ENCODE assay signal across 13 cellular contexts in the genomic region with DNA sequence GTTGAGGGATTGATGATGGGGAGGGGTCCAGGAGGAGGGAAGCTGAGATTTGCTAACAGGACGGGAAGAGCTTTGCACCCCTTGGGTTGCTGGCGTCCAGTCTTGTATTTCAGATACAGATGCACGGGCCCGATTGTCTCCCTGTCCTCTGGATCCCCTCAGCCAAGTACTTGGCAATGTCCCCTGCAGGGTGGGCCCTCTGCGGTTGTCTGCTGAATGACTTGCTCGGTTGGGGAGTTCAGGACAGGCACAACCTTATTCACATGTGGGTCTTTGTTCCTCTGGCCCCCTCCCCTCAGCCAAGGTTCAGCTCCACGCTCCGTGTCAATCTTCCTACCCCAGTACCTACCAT. TPM values are rescaled to one million over a fixed set of nuclear protein-coding genes. Genes with fewer than 3 reads are reported as not detected.
A peak's percentile ranks its signal among the peaks of the same experiment; 100 is the strongest.
DNase-seq lines count a peak whose midpoint lies in the region; ATAC-seq, FAIRE-seq and TF ChIP-seq lines count a peak whose summit lies in the region.
"Had no signal": no experiment of that assay in that cellular context is flagged by ENCODE, and none has a peak within 500 bp of the region (broad histone marks: within the 10 kb centered on the region; RNA-seq: fewer than 3 reads in every experiment).

No MANE protein-coding gene starts in this region.

- peak; percentile 44 for FAIRE-seq in GM12892 (lab: Jason Lieb, UNC)

- no peaks in the 10 kb centered on the region for H3K27me3 ChIP-seq in OCI-LY1 (ENCODE audit: insufficient read depth, low read length)
- peaks cover 0 to 6% (median 0%) of the 10 kb centered on the region in 7 donors for H3K27me3 ChIP-seq in heart right ventricle
- no peaks in the 10 kb centered on the region for H3K27me3 ChIP-seq in sigmoid colon

- peak overlapping the region; percentile 57 for H3K27ac ChIP-seq in OCI-LY1 (ENCODE audit: low read depth, low read length, poor library complexity, severe bottlenecking)
- peak overlapping the region in 7 of 10 donors; percentile 51 to 77 (median 64) for H3K27ac ChIP-seq in heart right ventricle
- peak overlapping the region; percentile 50 to 67 (median 64) for H3K27ac ChIP-seq in sigmoid colon

- peaks cover 56% of the 10 kb centered on the region for H3K4me1 ChIP-seq in OCI-LY1 (ENCODE audit: insufficient read depth, low read length, severe bottlenecking)
- H3K4me1 ChIP-seq in heart right ventricle = peaks cover 0 to 40% (median 23%) of the 10 kb centered on the region in 9 donors
- H3K4me1 ChIP-seq in sigmoid colon = peaks cover 0 to 21% (median 13%) of the 10 kb centered on the region in 4 donors

- peak overlapping the region; percentile 42 for H3K4me2 ChIP-seq in OCI-LY1 (ENCODE audit: low read length)

- H4K20me1 ChIP-seq in OCI-LY1 (ENCODE audit: insufficient read depth, low read length) = no peaks in the 10 kb centered on the region

- no peaks in the 10 kb centered on the region for H3K79me2 ChIP-seq in OCI-LY1 (ENCODE audit: insufficient read depth, low read length)

- DNase-seq in GM12892 (ENCODE audit: insufficient read length) (no peak), heart right ventricle (no peak), sigmoid colon (no peak), mucosa of gallbladder (ENCODE audit: low spot score) (no peak)
- no peak for DNase-seq in central memory CD4-positive, alpha-beta T cell
- DNase-seq: activated CD4-positive, alpha-beta T cell treated with anti-CD3 and anti-CD28 coated beads for 4 hours; GDM1; naive B cell; NK-92 treated with Interleukin-12 subunit alpha and Interleukin-12 subunit beta, amount 100 ng/mL, for 24 hours had no signal

- no peak for TF ChIP-seq EP300 in sigmoid colon (IDR thresholded peaks at IDR 0.05)

- H3K4me3 ChIP-seq in OCI-LY1 (ENCODE audit: low read depth, low read length, poor library complexity, severe bottlenecking) (no peak overlapping the region), heart right ventricle (no peak overlapping the region), sigmoid colon (no peak overlapping the region)

- H3F3A ChIP-seq in OCI-LY1 (ENCODE audit: insufficient read depth, low read length) = no peaks in the 10 kb centered on the region

- TF ChIP-seq POLR2A in GM12892 (IDR thresholded peaks at IDR 0.05; ENCODE audit: low read depth, low read length) = no peak
- TF ChIP-seq POLR2A in sigmoid colon (IDR thresholded peaks at IDR 0.05) = no peak

- intact Hi-C loops in heart right ventricle (cut with DNase I) (loop anchor here in 3 of 10 donors (5.0 to 10.0 kb wide), 3 partner anchors 74 to 83 kb away; no protein-coding TSS in a partner anchor), sigmoid colon (cut with DNase I) (no loop called here)

- no peaks in the 10 kb centered on the region for H3K9me3 ChIP-seq in OCI-LY1 (ENCODE audit: low read length)
- H3K9me3 ChIP-seq in heart right ventricle = no peaks in the 10 kb centered on the region
- no peaks in the 10 kb centered on the region for H3K9me3 ChIP-seq in sigmoid colon

- H3K9me2 ChIP-seq in OCI-LY1 (ENCODE audit: low read depth, low read length) = no peaks in the 10 kb centered on the region

- WGBS in heart right ventricle, 2 donors = 40 to 50% methylated on average over 8 of the region's 8 CpGs
- 82 to 88% methylated on average over 8 of the region's 8 CpGs for WGBS in sigmoid colon, 2 donors

- H3K9ac ChIP-seq in OCI-LY1 (ENCODE audit: low read length) = peak overlapping the region; percentile 38; the same call in 1 of the 2 replicates

- no peak for TF ChIP-seq CTCF in OCI-LY1 (IDR thresholded peaks at IDR 0.05; ENCODE audit: low read length)
- no peak for TF ChIP-seq CTCF in heart right ventricle (IDR thresholded peaks at IDR 0.05)
- no peak for TF ChIP-seq CTCF in sigmoid colon (IDR thresholded peaks at IDR 0.05)

- no peak overlapping the region for H2AFZ ChIP-seq in OCI-LY1 (ENCODE audit: low read length)

- no peaks in the 10 kb centered on the region for H3K36me3 ChIP-seq in OCI-LY1 (ENCODE audit: insufficient read depth, low read length)
- no peaks in the 10 kb centered on the region for H3K36me3 ChIP-seq in heart right ventricle
- no peaks in the 10 kb centered on the region for H3K36me3 ChIP-seq in sigmoid colon

- ATAC-seq in heart right ventricle (peak in 2 of 8 donors; percentile 6 to 13), GM21737 (IDR thresholded peaks at IDR 0.05; ENCODE audit: unreplicated experiment) (no peak), GM19324 (IDR thresholded peaks at IDR 0.05; ENCODE audit: low FRiP score, unreplicated experiment) (no peak)
- ATAC-seq: esophagus mucosa had no signal

RNA-seq across cellular contexts. Expression of gene CPA5, which starts 7.0 kb away (rescaled TPM):
- polyA plus RNA-seq in GM12892 (2012; ENCODE audit: missing spikeins) = 1.9 TPM
- total RNA-seq in heart right ventricle = not detected
- polyA plus RNA-seq in heart right ventricle = under 1 TPM in 1 of 2 donors, not detected in 1; 0.06 TPM
- not detected for total RNA-seq in sigmoid colon
- polyA plus RNA-seq in sigmoid colon = 1 to 10 TPM in 1 of 3 donors, not detected in 2; 1.1 TPM
- total RNA-seq in mucosa of gallbladder = 0.92 TPM
- total RNA-seq: esophagus mucosa had no signal

RNA-seq across cellular contexts. Expression of gene CPA1, which starts 28.7 kb away (rescaled TPM):
- polyA plus RNA-seq in GM12892 (2012; ENCODE audit: missing spikeins) = not detected
- total RNA-seq in heart right ventricle (1 to 10 TPM in 7 of 10 donors, not detected in 3; 2.3 to 3.8 (median 2.8) TPM), sigmoid colon (1 to 10 TPM in 1 of 4 donors, not detected in 3; 2.2 TPM), mucosa of gallbladder (27.8 TPM)
- polyA plus RNA-seq in heart right ventricle (under 1 TPM in 1 of 2 donors, not detected in 1; 0.35 TPM), sigmoid colon (1 to 10 TPM in 2 of 3 donors, under 1 TPM in 1; 0.34 to 7.8 (median 1.2) TPM)
- total RNA-seq: esophagus mucosa had no signal

RNA-seq across cellular contexts. Expression of gene CPA4, which starts 58.7 kb away (rescaled TPM):
- 0.55 TPM for polyA plus RNA-seq in GM12892 (2012; ENCODE audit: missing spikeins)
- total RNA-seq in heart right ventricle (1 to 10 TPM in 1 of 10 donors, under 1 TPM in 3, not detected in 6; 0.27 to 2.7 (median 0.47) TPM), sigmoid colon (not detected), mucosa of gallbladder (0.43 TPM)
- polyA plus RNA-seq in heart right ventricle (under 1 TPM in 1 of 2 donors, not detected in 1; 0.04 TPM), sigmoid colon (under 1 TPM in 1 of 3 donors, not detected in 2; 0.06 TPM)
